ENCODE assay signal across 1 cellular context in the genomic region with DNA sequence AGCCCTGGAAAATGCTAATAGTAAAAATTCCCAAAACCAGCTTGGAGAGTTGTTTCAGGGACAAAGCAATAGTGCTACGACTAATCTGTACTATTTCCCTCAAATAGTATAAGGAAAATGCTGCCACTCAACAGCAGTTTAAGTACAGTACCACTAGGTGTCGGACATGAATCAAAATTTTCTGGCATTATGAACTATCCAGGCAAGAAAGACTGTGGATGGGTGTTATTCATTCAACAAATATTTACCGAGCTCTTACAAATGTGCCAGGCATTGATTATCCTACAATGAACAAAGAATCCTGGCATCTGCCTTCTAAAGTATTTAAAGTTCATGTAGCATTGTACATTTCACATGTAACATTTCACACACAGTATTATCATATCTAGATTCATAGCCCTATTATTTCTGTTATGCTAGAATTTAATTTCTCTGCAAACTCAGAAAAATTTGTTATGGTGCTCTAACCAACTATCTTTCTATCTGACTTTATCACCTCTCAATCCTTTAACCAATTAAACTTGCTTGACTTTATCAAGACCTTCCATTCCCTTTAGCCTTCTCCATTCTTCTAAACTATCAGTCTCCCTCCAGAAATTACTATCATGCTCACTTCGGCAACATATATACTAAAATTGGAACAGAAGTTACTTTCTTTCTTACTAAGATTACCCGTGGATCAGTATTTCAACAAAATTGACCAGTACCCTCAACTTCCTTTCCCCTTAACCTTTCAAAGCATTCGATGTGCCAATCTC.
TF ChIP-seq lines count a peak whose summit lies in the region.

No MANE protein-coding gene starts in this region.

TF ChIP-seq in K562, 482 proteins besides CTCF, POLR2A, EP300 and RAD21 (continued from another document and continues in another):
- TF ChIP-seq, protein P1, sequence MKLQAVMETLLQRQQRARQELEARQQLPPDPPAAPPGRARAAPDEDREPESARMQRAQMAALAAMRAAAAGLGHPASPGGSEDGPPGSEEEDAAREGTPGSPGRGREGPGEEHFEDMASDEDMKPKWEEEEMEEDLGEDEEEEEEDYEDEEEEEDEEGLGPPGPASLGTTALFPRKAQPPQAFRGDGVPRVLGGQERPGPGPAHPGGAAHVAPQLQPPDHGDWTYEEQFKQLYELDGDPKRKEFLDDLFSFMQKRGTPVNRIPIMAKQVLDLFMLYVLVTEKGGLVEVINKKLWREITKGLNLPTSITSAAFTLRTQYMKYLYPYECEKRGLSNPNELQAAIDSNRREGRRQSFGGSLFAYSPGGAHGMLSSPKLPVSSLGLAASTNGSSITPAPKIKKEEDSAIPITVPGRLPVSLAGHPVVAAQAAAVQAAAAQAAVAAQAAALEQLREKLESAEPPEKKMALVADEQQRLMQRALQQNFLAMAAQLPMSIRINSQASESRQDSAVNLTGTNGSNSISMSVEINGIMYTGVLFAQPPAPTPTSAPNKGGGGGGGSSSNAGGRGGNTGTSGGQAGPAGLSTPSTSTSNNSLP (IDR thresholded peaks at IDR 0.05; ENCODE audit: borderline replicate concordance, low read depth, low read length), result peak; percentile 46; the same call in 1 of the 2 replicates
- no peak for TF ChIP-seq FOXJ2 (tag; IDR thresholded peaks at IDR 0.05)
- no peak for TF ChIP-seq ZNF76 (CRISPR knock-in tag; IDR thresholded peaks at IDR 0.05; ENCODE audit: borderline replicate concordance)
- no peak for TF ChIP-seq ZNF184 (CRISPR knock-in tag; IDR thresholded peaks at IDR 0.05)
- no peak for TF ChIP-seq HNRNPUL1 (IDR thresholded peaks at IDR 0.05; ENCODE audit: low read length)
- no peak for TF ChIP-seq GTF2E2 (tag; IDR thresholded peaks at IDR 0.05)
- TF ChIP-seq SRSF7 (optimal IDR thresholded peaks at IDR 0.05; ENCODE audit: low read depth, low read length), result no peak
- TF ChIP-seq, protein P2, sequence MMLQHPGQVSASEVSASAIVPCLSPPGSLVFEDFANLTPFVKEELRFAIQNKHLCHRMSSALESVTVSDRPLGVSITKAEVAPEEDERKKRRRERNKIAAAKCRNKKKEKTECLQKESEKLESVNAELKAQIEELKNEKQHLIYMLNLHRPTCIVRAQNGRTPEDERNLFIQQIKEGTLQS (IDR thresholded peaks at IDR 0.05), result no peak
- TF ChIP-seq, protein P2 (CRISPR knock-in tag; conservative IDR thresholded peaks at IDR 0.05), result no peak
- TF ChIP-seq, protein P3, sequence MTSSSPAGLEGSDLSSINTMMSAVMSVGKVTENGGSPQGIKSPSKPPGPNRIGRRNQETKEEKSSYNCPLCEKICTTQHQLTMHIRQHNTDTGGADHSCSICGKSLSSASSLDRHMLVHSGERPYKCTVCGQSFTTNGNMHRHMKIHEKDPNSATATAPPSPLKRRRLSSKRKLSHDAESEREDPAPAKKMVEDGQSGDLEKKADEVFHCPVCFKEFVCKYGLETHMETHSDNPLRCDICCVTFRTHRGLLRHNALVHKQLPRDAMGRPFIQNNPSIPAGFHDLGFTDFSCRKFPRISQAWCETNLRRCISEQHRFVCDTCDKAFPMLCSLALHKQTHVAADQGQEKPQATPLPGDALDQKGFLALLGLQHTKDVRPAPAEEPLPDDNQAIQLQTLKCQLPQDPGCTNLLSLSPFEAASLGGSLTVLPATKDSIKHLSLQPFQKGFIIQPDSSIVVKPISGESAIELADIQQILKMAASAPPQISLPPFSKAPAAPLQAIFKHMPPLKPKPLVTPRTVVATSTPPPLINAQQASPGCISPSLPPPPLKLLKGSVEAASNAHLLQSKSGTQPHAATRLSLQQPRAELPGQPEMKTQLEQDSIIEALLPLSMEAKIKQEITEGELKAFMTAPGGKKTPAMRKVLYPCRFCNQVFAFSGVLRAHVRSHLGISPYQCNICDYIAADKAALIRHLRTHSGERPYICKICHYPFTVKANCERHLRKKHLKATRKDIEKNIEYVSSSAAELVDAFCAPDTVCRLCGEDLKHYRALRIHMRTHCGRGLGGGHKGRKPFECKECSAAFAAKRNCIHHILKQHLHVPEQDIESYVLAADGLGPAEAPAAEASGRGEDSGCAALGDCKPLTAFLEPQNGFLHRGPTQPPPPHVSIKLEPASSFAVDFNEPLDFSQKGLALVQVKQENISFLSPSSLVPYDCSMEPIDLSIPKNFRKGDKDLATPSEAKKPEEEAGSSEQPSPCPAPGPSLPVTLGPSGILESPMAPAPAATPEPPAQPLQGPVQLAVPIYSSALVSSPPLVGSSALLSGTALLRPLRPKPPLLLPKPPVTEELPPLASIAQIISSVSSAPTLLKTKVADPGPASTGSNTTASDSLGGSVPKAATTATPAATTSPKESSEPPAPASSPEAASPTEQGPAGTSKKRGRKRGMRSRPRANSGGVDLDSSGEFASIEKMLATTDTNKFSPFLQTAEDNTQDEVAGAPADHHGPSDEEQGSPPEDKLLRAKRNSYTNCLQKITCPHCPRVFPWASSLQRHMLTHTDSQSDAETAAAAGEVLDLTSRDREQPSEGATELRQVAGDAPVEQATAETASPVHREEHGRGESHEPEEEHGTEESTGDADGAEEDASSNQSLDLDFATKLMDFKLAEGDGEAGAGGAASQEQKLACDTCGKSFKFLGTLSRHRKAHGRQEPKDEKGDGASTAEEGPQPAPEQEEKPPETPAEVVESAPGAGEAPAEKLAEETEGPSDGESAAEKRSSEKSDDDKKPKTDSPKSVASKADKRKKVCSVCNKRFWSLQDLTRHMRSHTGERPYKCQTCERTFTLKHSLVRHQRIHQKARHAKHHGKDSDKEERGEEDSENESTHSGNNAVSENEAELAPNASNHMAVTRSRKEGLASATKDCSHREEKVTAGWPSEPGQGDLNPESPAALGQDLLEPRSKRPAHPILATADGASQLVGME (CRISPR knock-in tag; IDR thresholded peaks at IDR 0.05), result no peak
- no peak for TF ChIP-seq ZNF121 (CRISPR knock-in tag; conservative IDR thresholded peaks at IDR 0.05)
- TF ChIP-seq, protein P4, sequence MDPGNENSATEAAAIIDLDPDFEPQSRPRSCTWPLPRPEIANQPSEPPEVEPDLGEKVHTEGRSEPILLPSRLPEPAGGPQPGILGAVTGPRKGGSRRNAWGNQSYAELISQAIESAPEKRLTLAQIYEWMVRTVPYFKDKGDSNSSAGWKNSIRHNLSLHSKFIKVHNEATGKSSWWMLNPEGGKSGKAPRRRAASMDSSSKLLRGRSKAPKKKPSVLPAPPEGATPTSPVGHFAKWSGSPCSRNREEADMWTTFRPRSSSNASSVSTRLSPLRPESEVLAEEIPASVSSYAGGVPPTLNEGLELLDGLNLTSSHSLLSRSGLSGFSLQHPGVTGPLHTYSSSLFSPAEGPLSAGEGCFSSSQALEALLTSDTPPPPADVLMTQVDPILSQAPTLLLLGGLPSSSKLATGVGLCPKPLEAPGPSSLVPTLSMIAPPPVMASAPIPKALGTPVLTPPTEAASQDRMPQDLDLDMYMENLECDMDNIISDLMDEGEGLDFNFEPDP (CRISPR knock-in tag; IDR thresholded peaks at IDR 0.05), result no peak
- TF ChIP-seq CBFA2T2 (conservative IDR thresholded peaks at IDR 0.05), result no peak
- TF ChIP-seq ZFP30 (CRISPR knock-in tag; IDR thresholded peaks at IDR 0.05; ENCODE audit: borderline replicate concordance), result no peak
- TF ChIP-seq, protein P5, sequence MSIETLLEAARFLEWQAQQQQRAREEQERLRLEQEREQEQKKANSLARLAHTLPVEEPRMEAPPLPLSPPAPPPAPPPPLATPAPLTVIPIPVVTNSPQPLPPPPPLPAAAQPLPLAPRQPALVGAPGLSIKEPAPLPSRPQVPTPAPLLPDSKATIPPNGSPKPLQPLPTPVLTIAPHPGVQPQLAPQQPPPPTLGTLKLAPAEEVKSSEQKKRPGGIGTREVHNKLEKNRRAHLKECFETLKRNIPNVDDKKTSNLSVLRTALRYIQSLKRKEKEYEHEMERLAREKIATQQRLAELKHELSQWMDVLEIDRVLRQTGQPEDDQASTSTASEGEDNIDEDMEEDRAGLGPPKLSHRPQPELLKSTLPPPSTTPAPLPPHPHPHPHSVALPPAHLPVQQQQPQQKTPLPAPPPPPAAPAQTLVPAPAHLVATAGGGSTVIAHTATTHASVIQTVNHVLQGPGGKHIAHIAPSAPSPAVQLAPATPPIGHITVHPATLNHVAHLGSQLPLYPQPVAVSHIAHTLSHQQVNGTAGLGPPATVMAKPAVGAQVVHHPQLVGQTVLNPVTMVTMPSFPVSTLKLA (conservative IDR thresholded peaks at IDR 0.05), result no peak
- TF ChIP-seq CEBPB (tag; IDR thresholded peaks at IDR 0.05), result no peak
- no peak for TF ChIP-seq ZNF140 (CRISPR knock-in tag; IDR thresholded peaks at IDR 0.05)
- 0 out of 2 replicates have a peak, but pooled peaks have one; percentile 5 for TF ChIP-seq NCOR1 (IDR thresholded peaks at IDR 0.05)
- no peak for TF ChIP-seq HNRNPK (IDR thresholded peaks at IDR 0.05; ENCODE audit: low read depth, low read length, poor library complexity, severe bottlenecking)
- TF ChIP-seq, protein P6, sequence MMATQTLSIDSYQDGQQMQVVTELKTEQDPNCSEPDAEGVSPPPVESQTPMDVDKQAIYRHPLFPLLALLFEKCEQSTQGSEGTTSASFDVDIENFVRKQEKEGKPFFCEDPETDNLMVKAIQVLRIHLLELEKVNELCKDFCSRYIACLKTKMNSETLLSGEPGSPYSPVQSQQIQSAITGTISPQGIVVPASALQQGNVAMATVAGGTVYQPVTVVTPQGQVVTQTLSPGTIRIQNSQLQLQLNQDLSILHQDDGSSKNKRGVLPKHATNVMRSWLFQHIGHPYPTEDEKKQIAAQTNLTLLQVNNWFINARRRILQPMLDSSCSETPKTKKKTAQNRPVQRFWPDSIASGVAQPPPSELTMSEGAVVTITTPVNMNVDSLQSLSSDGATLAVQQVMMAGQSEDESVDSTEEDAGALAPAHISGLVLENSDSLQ (IDR thresholded peaks at IDR 0.05), result peak; percentile 66
- no peak for TF ChIP-seq ZNF232 (CRISPR knock-in tag; IDR thresholded peaks at IDR 0.05)
- peak in 1 of 2 experiments; percentile 5; a peak in 1 of 4 replicates for TF ChIP-seq RCOR1 (IDR thresholded peaks at IDR 0.05; ENCODE audit: borderline replicate concordance in 1 of 2, low read depth in 2 of 2, low read length in 2 of 2)
- no peak for TF ChIP-seq ZNF354B (CRISPR knock-in tag; IDR thresholded peaks at IDR 0.05)
- TF ChIP-seq ZNF766 (CRISPR knock-in tag; conservative IDR thresholded peaks at IDR 0.05), result no peak
- TF ChIP-seq, protein P7, sequence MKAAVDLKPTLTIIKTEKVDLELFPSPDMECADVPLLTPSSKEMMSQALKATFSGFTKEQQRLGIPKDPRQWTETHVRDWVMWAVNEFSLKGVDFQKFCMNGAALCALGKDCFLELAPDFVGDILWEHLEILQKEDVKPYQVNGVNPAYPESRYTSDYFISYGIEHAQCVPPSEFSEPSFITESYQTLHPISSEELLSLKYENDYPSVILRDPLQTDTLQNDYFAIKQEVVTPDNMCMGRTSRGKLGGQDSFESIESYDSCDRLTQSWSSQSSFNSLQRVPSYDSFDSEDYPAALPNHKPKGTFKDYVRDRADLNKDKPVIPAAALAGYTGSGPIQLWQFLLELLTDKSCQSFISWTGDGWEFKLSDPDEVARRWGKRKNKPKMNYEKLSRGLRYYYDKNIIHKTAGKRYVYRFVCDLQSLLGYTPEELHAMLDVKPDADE (conservative IDR thresholded peaks at IDR 0.05; ENCODE audit: control insufficient read depth, low read depth, low read length), result no peak
- TF ChIP-seq, protein P8, sequence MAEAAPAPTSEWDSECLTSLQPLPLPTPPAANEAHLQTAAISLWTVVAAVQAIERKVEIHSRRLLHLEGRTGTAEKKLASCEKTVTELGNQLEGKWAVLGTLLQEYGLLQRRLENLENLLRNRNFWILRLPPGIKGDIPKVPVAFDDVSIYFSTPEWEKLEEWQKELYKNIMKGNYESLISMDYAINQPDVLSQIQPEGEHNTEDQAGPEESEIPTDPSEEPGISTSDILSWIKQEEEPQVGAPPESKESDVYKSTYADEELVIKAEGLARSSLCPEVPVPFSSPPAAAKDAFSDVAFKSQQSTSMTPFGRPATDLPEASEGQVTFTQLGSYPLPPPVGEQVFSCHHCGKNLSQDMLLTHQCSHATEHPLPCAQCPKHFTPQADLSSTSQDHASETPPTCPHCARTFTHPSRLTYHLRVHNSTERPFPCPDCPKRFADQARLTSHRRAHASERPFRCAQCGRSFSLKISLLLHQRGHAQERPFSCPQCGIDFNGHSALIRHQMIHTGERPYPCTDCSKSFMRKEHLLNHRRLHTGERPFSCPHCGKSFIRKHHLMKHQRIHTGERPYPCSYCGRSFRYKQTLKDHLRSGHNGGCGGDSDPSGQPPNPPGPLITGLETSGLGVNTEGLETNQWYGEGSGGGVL (CRISPR knock-in tag; IDR thresholded peaks at IDR 0.05), result no peak
- TF ChIP-seq ZFP36 (IDR thresholded peaks at IDR 0.05; ENCODE audit: low read depth, low read length, partially characterized antibody), result no peak
- TF ChIP-seq SAFB (IDR thresholded peaks at IDR 0.05; ENCODE audit: borderline replicate concordance, low read depth, low read length), result no peak
- TF ChIP-seq PYGO2 (tag; IDR thresholded peaks at IDR 0.05), result no peak
- no peak for TF ChIP-seq SIN3A (IDR thresholded peaks at IDR 0.05; ENCODE audit: borderline replicate concordance in 2 of 2, control insufficient read depth in 1 of 2, low read depth in 2 of 2, low read length in 2 of 2)
- TF ChIP-seq CREB1 (IDR thresholded peaks at IDR 0.05), result no peak
- no peak for TF ChIP-seq CREB1 (CRISPR knock-in tag; IDR thresholded peaks at IDR 0.05)
- TF ChIP-seq NCOA6 (IDR thresholded peaks at IDR 0.05), result no peak
- TF ChIP-seq ZBTB7A (IDR thresholded peaks at IDR 0.05; ENCODE audit: borderline replicate concordance, control insufficient read depth, low read depth, low read length), result no peak
- TF ChIP-seq, protein P9, sequence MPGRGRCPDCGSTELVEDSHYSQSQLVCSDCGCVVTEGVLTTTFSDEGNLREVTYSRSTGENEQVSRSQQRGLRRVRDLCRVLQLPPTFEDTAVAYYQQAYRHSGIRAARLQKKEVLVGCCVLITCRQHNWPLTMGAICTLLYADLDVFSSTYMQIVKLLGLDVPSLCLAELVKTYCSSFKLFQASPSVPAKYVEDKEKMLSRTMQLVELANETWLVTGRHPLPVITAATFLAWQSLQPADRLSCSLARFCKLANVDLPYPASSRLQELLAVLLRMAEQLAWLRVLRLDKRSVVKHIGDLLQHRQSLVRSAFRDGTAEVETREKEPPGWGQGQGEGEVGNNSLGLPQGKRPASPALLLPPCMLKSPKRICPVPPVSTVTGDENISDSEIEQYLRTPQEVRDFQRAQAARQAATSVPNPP (IDR thresholded peaks at IDR 0.05; ENCODE audit: borderline replicate concordance, insufficient read depth, insufficient read length), result no peak
- TF ChIP-seq ATF1 (CRISPR knock-in tag; IDR thresholded peaks at IDR 0.05), result no peak
- TF ChIP-seq ATF1 (tag; IDR thresholded peaks at IDR 0.05), result no peak
- TF ChIP-seq NFYB (IDR thresholded peaks at IDR 0.05; ENCODE audit: extremely low read depth, insufficient read length), result no peak
- TF ChIP-seq NFE2 (IDR thresholded peaks at IDR 0.05; ENCODE audit: low read depth), result no peak
- TF ChIP-seq LCOR (CRISPR knock-in tag; IDR thresholded peaks at IDR 0.05), result no peak
